In the genomic region with DNA sequence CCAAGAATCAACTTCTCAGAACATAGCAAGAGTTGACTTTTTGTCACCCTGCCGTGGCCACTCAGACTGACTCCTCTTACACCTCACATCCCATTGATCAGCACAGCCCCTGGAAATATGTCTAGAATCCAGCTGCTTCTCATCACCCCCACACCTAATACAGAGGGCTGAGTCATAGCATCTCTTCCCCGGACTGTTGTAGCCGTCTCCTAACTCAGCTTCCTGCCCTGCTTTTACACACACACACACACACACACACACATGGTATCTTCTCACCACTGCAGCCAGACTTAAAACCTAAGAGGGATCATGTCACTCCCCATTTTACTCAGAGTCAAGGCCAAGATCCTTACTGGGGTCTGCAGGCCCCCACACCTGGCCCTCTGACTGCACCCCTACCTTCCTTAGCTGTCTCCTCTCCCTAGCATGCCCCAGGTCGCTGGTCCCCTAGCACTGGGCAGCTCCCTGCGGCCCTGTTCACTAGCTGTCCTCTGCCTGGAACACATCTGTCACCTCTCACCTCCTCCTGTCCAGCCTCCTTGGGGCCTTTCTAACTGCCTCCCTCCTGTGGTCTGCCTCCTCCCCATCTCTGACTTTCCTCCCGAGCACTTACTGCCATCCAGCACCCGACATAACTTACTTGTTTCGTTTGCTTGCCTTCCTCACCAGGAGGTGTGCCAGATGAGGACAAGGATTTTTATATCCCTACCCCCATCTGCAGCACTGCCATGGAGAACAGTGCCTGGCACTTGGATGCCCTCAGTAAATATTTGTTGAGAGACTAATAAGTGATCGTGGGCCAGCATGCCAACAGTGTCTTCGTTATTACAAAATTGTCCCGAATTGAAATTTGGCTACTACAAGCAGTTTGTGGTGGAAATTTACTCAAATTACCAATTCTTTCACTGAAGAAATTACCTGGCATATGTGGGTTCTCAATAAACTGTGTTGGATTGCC, we compare ENCODE assay signal across 8 cellular contexts.
DNase-seq lines count a peak whose midpoint lies in the region; TF ChIP-seq lines count a peak whose summit lies in the region.

No MANE protein-coding gene starts in this region.

- H3K9ac ChIP-seq in fibroblast of lung (ENCODE audit: insufficient read depth, low read length) = no peak overlapping the region

- peak overlapping the region; percentile 84 for H3K27ac Mint-ChIP-seq in activated T-cell treated with anti-CD3 and anti-CD28 coated beads, Interleukin-2, amount 50 U/mL, for 24 hours

- no peaks in the 10 kb centered on the region for H3K9me3 Mint-ChIP-seq in activated T-cell treated with anti-CD3 and anti-CD28 coated beads, Interleukin-2, amount 50 U/mL, for 24 hours

- no peak for DNase-seq in activated T-cell treated with anti-CD3 and anti-CD28 coated beads, Interleukin-2, amount 50 U/mL, for 24 hours
- DNase-seq in activated T-cell treated with anti-CD3 and anti-CD28 coated beads for 4 hours = no peak
- peak; percentile 24 for DNase-seq in T-helper 9 cell
- peak; percentile 98 to 99 for DNase-seq in fibroblast of lung (ENCODE audit: low read depth in 2 of 2)
- DNase-seq in skeletal muscle cell (ENCODE audit: low read depth) = peak; percentile 95
- DNase-seq in C1 segment of cervical spinal cord (lab: John Stamatoyannopoulos, UW) = no peak
- DNase-seq in iPS-NIHi7 (ENCODE audit: extremely low spot score) = no peak
- no peak for DNase-seq in CD1c-positive myeloid dendritic cell (ENCODE audit: extremely low spot score)

- peaks cover 25% of the 10 kb centered on the region for H3K4me1 ChIP-seq in fibroblast of lung (ENCODE audit: control insufficient read depth, extremely low read depth, insufficient read depth, low read length)

- H3K4me1 Mint-ChIP-seq in activated T-cell treated with anti-CD3 and anti-CD28 coated beads, Interleukin-2, amount 50 U/mL, for 24 hours (ENCODE audit: low read depth) = peaks cover 61% of the 10 kb centered on the region

- H2AFZ ChIP-seq in fibroblast of lung (ENCODE audit: low read length) = no peak overlapping the region

- peak overlapping the region; percentile 39 for H3K4me3 Mint-ChIP-seq in activated T-cell treated with anti-CD3 and anti-CD28 coated beads, Interleukin-2, amount 50 U/mL, for 24 hours

- peak overlapping the region; percentile 67 for H3K4me2 ChIP-seq in fibroblast of lung (ENCODE audit: extremely low read depth, insufficient read depth, low read length)

- H3K27me3 Mint-ChIP-seq in activated T-cell treated with anti-CD3 and anti-CD28 coated beads, Interleukin-2, amount 50 U/mL, for 24 hours = no peaks in the 10 kb centered on the region

- H3K36me3 Mint-ChIP-seq in activated T-cell treated with anti-CD3 and anti-CD28 coated beads, Interleukin-2, amount 50 U/mL, for 24 hours (ENCODE audit: low read depth) = peaks cover 8% of the 10 kb centered on the region

- H3K36me3 ChIP-seq in fibroblast of lung (ENCODE audit: control insufficient read depth, insufficient read depth, low read length) = no peaks in the 10 kb centered on the region

- no peak overlapping the region for H3K4me3 ChIP-seq in fibroblast of lung (replicated peaks in 1 of 4; ENCODE audit: control extremely low read depth in 1 of 4, insufficient read depth in 1 of 4, low read depth in 3 of 4, low read length in 4 of 4)
- no peak overlapping the region for H3K4me3 ChIP-seq in skeletal muscle cell (ENCODE audit: low read depth, low read length)

- H3K27ac ChIP-seq in fibroblast of lung (ENCODE audit: insufficient read depth, low read length) = peak overlapping the region; percentile 78

- no peaks in the 10 kb centered on the region for H3K27me3 ChIP-seq in fibroblast of lung (ENCODE audit: control insufficient read depth, insufficient read depth, low read length)

- H3K79me2 ChIP-seq in fibroblast of lung (ENCODE audit: control insufficient read depth, insufficient read depth, low read length) = no peaks in the 10 kb centered on the region

- H3K9me3 ChIP-seq in fibroblast of lung (ENCODE audit: control insufficient read depth, insufficient read depth, low read depth, low read length) = no peaks in the 10 kb centered on the region

- no peaks in the 10 kb centered on the region for H4K20me1 ChIP-seq in fibroblast of lung (ENCODE audit: control insufficient read depth, extremely low read depth, insufficient read depth, low read length)

- TF ChIP-seq CTCF in fibroblast of lung (conservative IDR thresholded peaks at IDR 0.05 in 1 of 2, IDR thresholded peaks at IDR 0.05 in 1 of 2; ENCODE audit: low read depth in 1 of 2, low read length in 2 of 2) = no peak

Comparison
In these comparisons a context has a peak if more than half of its experiments do, and no peak if none do; other contexts are left out.
1. DNase-seq: peak in T-helper 9 cell (single experiment), fibroblast of lung (2 of 2) and skeletal muscle cell (single experiment); none in activated T-cell treated with anti-CD3 and anti-CD28 coated beads, Interleukin-2, amount 50 U/mL, for 24 hours (single experiment), activated T-cell treated with anti-CD3 and anti-CD28 coated beads for 4 hours (single experiment), C1 segment of cervical spinal cord (0 of 14), iPS-NIHi7 (single experiment) and CD1c-positive myeloid dendritic cell (single experiment).